8 cellular contexts compared by ENCODE assay signal in the genomic region with DNA sequence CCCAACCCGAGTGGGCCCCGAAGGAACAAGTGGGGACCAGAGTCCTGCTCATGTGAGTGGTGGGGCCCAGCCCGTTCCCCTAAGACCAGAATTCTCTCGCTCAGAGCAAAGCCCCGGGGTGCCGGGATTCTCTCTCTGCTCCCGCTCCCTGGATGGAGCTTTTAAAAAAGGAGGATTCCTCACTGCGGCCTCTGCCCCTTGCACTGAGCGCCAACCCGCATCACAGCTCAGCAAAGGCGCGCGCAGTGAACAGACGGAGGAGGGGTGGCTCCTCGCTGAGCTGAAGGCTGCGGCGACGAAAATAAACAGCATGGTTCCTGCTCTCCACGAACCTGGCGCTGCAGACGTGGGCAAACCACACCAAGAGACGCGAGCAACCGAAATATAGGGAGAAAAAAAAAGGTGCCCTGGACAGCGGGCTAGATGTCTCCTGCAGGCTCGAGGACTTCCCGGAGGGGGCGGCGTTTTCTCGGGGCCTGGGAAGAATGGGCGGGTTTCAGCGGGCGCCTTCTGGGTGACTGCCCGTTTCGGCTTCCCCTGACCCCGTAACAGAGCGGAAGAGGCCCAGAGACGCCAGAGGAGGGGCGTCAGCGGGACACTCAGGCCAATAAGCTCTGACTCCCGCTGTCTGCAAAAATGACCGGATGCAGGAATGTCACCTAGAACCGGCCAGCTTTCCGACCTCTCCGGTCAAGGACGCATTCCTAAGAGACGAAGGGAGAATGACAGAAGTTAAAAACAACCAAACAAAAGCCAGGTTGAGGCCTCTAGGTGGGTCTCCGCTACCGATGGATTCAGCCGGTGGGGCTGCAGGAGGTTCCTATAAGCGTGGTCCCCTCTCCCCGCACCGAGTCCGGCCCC. TPM values are rescaled to one million over a fixed set of nuclear protein-coding genes. Genes with fewer than 3 reads are reported as not detected.
DNase-seq lines count a peak whose midpoint lies in the region; ATAC-seq and FAIRE-seq lines count a peak whose summit lies in the region.

No MANE protein-coding gene starts in this region.

- peak overlapping the region; percentile 55 for H3K4me2 ChIP-seq in skeletal muscle satellite cell (ENCODE audit: low read length)

- H3K4me3 ChIP-seq in H7 (ENCODE audit: insufficient read depth, low read depth, low read length) (peak overlapping the region; percentile 48), skeletal muscle satellite cell (ENCODE audit: low read length) (peak overlapping the region; percentile 19)

- peak overlapping the region; percentile 88 for H3K27ac ChIP-seq in cingulate gyrus (ENCODE audit: low read depth, low read length)

- no peak for FAIRE-seq in HTR-8/SVneo (lab: Jason Lieb, UNC)

- no peak overlapping the region for H3K9ac ChIP-seq in skeletal muscle satellite cell (ENCODE audit: low read depth, low read length)

- H3K9me3 ChIP-seq in skeletal muscle satellite cell (replicated peaks; ENCODE audit: low read length): no peaks in the 10 kb centered on the region

- H3K27me3 ChIP-seq in H7 (ENCODE audit: control insufficient read depth, insufficient read depth, low read length): peaks cover 4% of the 10 kb centered on the region; the same call in 1 of the 2 replicates
- H3K27me3 ChIP-seq in skeletal muscle satellite cell (ENCODE audit: control insufficient read depth, insufficient read depth, low read length): peaks cover 3% of the 10 kb centered on the region

- peaks cover 16% of the 10 kb centered on the region for H3K4me1 ChIP-seq in skeletal muscle satellite cell (ENCODE audit: control insufficient read depth, insufficient read depth, low read length)

- peak; percentile 90 for DNase-seq in H7
- peak in 3 of 5 donors; percentile 23 to 27 (median 26) for DNase-seq in T-helper 1 cell
- peak; percentile 91 for DNase-seq in islet precursor cell
- no peak for DNase-seq in HTR-8/SVneo (ENCODE audit: insufficient read length, low spot score)

- H3K36me3 ChIP-seq in H7 (replicated peaks; ENCODE audit: control insufficient read depth, insufficient read depth, low read length) (no peaks in the 10 kb centered on the region), skeletal muscle satellite cell (ENCODE audit: insufficient read depth, low read length) (no peaks in the 10 kb centered on the region)

- ATAC-seq in GM21737 (IDR thresholded peaks at IDR 0.05; ENCODE audit: unreplicated experiment): no peak
- no peak for ATAC-seq in GM21381 (IDR thresholded peaks at IDR 0.05; ENCODE audit: unreplicated experiment)

RNA-seq across cellular contexts. Expression of a gene that starts 0.8 kb away (rescaled TPM):
- 11.8 and 12.6 TPM in 2 replicates for total RNA-seq in H7 (2014; rRNA removed; shearing (Covaris generic))
- total RNA-seq in skeletal muscle satellite cell (2012; rRNA removed): 2.3 and 2.8 TPM in 2 replicates

RNA-seq across cellular contexts. Expression of a gene that starts 37.7 kb away (rescaled TPM):
- 0.24 and 0.63 TPM in 2 replicates for total RNA-seq in H7 (2014; rRNA removed; shearing (Covaris generic))
- total RNA-seq in skeletal muscle satellite cell (2012; rRNA removed): 0.22 and 0.25 TPM in 2 replicates
